ENCODE assay signal across 1 cellular context in genomic region chr15:93072011-93072410, GRCh38.
TF ChIP-seq lines count a peak whose summit lies in the region.

No MANE protein-coding gene starts in this region.

TF ChIP-seq in IMR-90, 13 proteins besides CTCF, POLR2A, EP300 and RAD21 (continued from another document):
- no peak for TF ChIP-seq RFX5 (IDR thresholded peaks at IDR 0.05; ENCODE audit: low read depth, low read length)
- no peak for TF ChIP-seq BHLHE40 (IDR thresholded peaks at IDR 0.05; ENCODE audit: low read depth, low read length)
- TF ChIP-seq CHD1 (IDR thresholded peaks at IDR 0.05; ENCODE audit: low read depth, low read length) = no peak
